ENCODE assay signal across 17 cellular contexts in the genomic region with DNA sequence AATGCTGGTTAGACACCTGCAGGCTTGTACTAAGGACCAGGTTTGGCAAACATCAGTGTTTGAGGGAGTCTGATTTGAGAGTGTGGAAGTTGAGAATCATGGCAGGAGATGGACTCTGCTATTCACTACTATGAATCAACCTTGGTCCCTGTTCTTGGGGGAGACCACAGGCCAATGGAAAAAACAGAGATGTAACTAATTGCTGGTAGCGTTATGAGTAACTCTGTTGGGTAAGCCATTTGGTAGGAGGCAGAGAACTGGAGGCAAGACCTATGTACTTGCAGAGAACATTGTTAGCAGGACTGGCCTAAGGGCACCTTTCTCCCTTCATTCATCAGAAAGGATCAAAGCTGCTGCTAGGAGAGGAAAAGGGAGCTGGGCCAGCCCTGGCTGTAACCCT. TPM values are rescaled to one million over a fixed set of nuclear protein-coding genes. Genes with fewer than 3 reads are reported as not detected.
DNase-seq lines count a peak whose midpoint lies in the region; ATAC-seq lines count a peak whose summit lies in the region.
"Had no signal": no experiment of that assay in that cellular context is flagged by ENCODE, and none has a peak within 500 bp of the region (broad histone marks: within the 10 kb centered on the region; RNA-seq: fewer than 3 reads in every experiment).

No MANE protein-coding gene starts in this region.

- no peak overlapping the region for H3K27ac Mint-ChIP-seq in activated naive CD8-positive, alpha-beta T cell treated with anti-CD3 and anti-CD28 coated beads, Interleukin-2, amount 50 U/mL, for 24 hours
- H3K27ac Mint-ChIP-seq in activated naive CD8-positive, alpha-beta T cell treated with anti-CD3 and anti-CD28 coated beads for 36 hours: no peak overlapping the region
- H3K27ac Mint-ChIP-seq in stimulated activated effector memory CD8-positive, alpha-beta T cell treated with anti-CD3 and anti-CD28 coated beads, Interleukin-12 subunit alpha, Interleukin-12 subunit beta, amount 100 ng/mL, for 72 hours: no peak overlapping the region
- H3K27ac Mint-ChIP-seq: B cell; CD8-positive, alpha-beta T cell; H9 had no signal

- peaks cover 6% of the 10 kb centered on the region for H3K27me3 Mint-ChIP-seq in activated naive CD8-positive, alpha-beta T cell treated with anti-CD3 and anti-CD28 coated beads, Interleukin-2, amount 50 U/mL, for 24 hours
- peaks cover 2% of the 10 kb centered on the region for H3K27me3 Mint-ChIP-seq in activated naive CD8-positive, alpha-beta T cell treated with anti-CD3 and anti-CD28 coated beads for 36 hours

- H3K36me3 Mint-ChIP-seq in activated naive CD8-positive, alpha-beta T cell treated with anti-CD3 and anti-CD28 coated beads, Interleukin-2, amount 50 U/mL, for 24 hours (ENCODE audit: low read depth): no peaks in the 10 kb centered on the region
- H3K36me3 Mint-ChIP-seq in activated naive CD8-positive, alpha-beta T cell treated with anti-CD3 and anti-CD28 coated beads for 36 hours: no peaks in the 10 kb centered on the region
- no peaks in the 10 kb centered on the region for H3K36me3 Mint-ChIP-seq in stimulated activated effector memory CD8-positive, alpha-beta T cell treated with anti-CD3 and anti-CD28 coated beads, Interleukin-12 subunit alpha, Interleukin-12 subunit beta, amount 100 ng/mL, for 72 hours

- no peak overlapping the region for H3K4me3 Mint-ChIP-seq in activated naive CD8-positive, alpha-beta T cell treated with anti-CD3 and anti-CD28 coated beads, Interleukin-2, amount 50 U/mL, for 24 hours
- no peak overlapping the region for H3K4me3 Mint-ChIP-seq in activated naive CD8-positive, alpha-beta T cell treated with anti-CD3 and anti-CD28 coated beads for 36 hours
- H3K4me3 Mint-ChIP-seq in stimulated activated effector memory CD8-positive, alpha-beta T cell treated with anti-CD3 and anti-CD28 coated beads, Interleukin-12 subunit alpha, Interleukin-12 subunit beta, amount 100 ng/mL, for 72 hours: no peak overlapping the region
- H3K4me3 Mint-ChIP-seq: B cell; CD8-positive, alpha-beta T cell; H9 had no signal

- H3K9me3 Mint-ChIP-seq in activated naive CD8-positive, alpha-beta T cell treated with anti-CD3 and anti-CD28 coated beads, Interleukin-2, amount 50 U/mL, for 24 hours: no peaks in the 10 kb centered on the region
- no peaks in the 10 kb centered on the region for H3K9me3 Mint-ChIP-seq in activated naive CD8-positive, alpha-beta T cell treated with anti-CD3 and anti-CD28 coated beads for 36 hours
- H3K9me3 Mint-ChIP-seq in stimulated activated effector memory CD8-positive, alpha-beta T cell treated with anti-CD3 and anti-CD28 coated beads, Interleukin-12 subunit alpha, Interleukin-12 subunit beta, amount 100 ng/mL, for 72 hours: no peaks in the 10 kb centered on the region
- H3K9me3 Mint-ChIP-seq: CD8-positive, alpha-beta T cell; H9 had no signal

- no peak for DNase-seq in activated naive CD8-positive, alpha-beta T cell treated with anti-CD3 and anti-CD28 coated beads, Interleukin-2, amount 50 U/mL, for 24 hours
- no peak for DNase-seq in activated naive CD8-positive, alpha-beta T cell treated with anti-CD3 and anti-CD28 coated beads for 36 hours
- no peak for DNase-seq in stimulated activated effector memory CD8-positive, alpha-beta T cell treated with anti-CD3 and anti-CD28 coated beads, Interleukin-12 subunit alpha, Interleukin-12 subunit beta, amount 100 ng/mL, for 72 hours (ENCODE audit: low spot score in 2 of 2)
- no peak for DNase-seq in DMS79 (lab: John Stamatoyannopoulos, UW)
- DNase-seq: C1 segment of cervical spinal cord; CD8-positive, alpha-beta T cell; COR-L47; DMS153; DND-41; GF-D8; GOT3; H9 had no signal

- ATAC-seq in activated naive CD8-positive, alpha-beta T cell treated with anti-CD3 and anti-CD28 coated beads, Interleukin-2, amount 50 U/mL, for 24 hours: peak; percentile 80
- ATAC-seq in GM19463 (IDR thresholded peaks at IDR 0.05; ENCODE audit: unreplicated experiment) (peak; percentile 48), HG03439 (IDR thresholded peaks at IDR 0.05; ENCODE audit: unreplicated experiment) (no peak), HG02571 (IDR thresholded peaks at IDR 0.05; ENCODE audit: unreplicated experiment) (no peak)
- ATAC-seq in stimulated activated effector memory CD8-positive, alpha-beta T cell treated with anti-CD3 and anti-CD28 coated beads, Interleukin-12 subunit alpha, Interleukin-12 subunit beta, amount 100 ng/mL, for 72 hours: peak; percentile 74
- ATAC-seq: CD8-positive, alpha-beta T cell; K562 had no signal

- H3K4me1 Mint-ChIP-seq in activated naive CD8-positive, alpha-beta T cell treated with anti-CD3 and anti-CD28 coated beads, Interleukin-2, amount 50 U/mL, for 24 hours: peaks cover 10% of the 10 kb centered on the region
- H3K4me1 Mint-ChIP-seq in activated naive CD8-positive, alpha-beta T cell treated with anti-CD3 and anti-CD28 coated beads for 36 hours: peaks cover 5% of the 10 kb centered on the region
- H3K4me1 Mint-ChIP-seq in stimulated activated effector memory CD8-positive, alpha-beta T cell treated with anti-CD3 and anti-CD28 coated beads, Interleukin-12 subunit alpha, Interleukin-12 subunit beta, amount 100 ng/mL, for 72 hours: no peaks in the 10 kb centered on the region
- H3K4me1 Mint-ChIP-seq: B cell had no signal

RNA-seq across cellular contexts. Expression of gene WFDC2, which starts 8.3 kb away (rescaled TPM):
- under 1 TPM in 1 of 2 experiments, not detected in 1; 0.98 TPM for total RNA-seq in activated naive CD8-positive, alpha-beta T cell treated with anti-CD3 and anti-CD28 coated beads for 36 hours
- total RNA-seq: B cell; CD8-positive, alpha-beta T cell; K562 had no signal

RNA-seq across cellular contexts. Expression of gene PIGT, which starts 45.3 kb away (rescaled TPM):
- 10 to 100 TPM; 48.0 to 55.4 TPM for total RNA-seq in activated naive CD8-positive, alpha-beta T cell treated with anti-CD3 and anti-CD28 coated beads for 36 hours

RNA-seq across cellular contexts. Expression of gene DBNDD2, which starts 53.1 kb away (rescaled TPM):
- total RNA-seq in activated naive CD8-positive, alpha-beta T cell treated with anti-CD3 and anti-CD28 coated beads for 36 hours: 10 to 100 TPM; 18.1 to 20.1 TPM

RNA-seq across cellular contexts. Expression of gene SPINT3, which starts 54.2 kb away (rescaled TPM):
- total RNA-seq in activated naive CD8-positive, alpha-beta T cell treated with anti-CD3 and anti-CD28 coated beads for 36 hours: not detected
- total RNA-seq: B cell; CD8-positive, alpha-beta T cell; H9; K562 had no signal

Comparison
In these comparisons a context has a peak if more than half of its experiments do, and no peak if none do; other contexts are left out.
1. ATAC-seq: peak in activated naive CD8-positive, alpha-beta T cell treated with anti-CD3 and anti-CD28 coated beads, Interleukin-2, amount 50 U/mL, for 24 hours (single experiment), GM19463 (single experiment) and stimulated activated effector memory CD8-positive, alpha-beta T cell treated with anti-CD3 and anti-CD28 coated beads, Interleukin-12 subunit alpha, Interleukin-12 subunit beta, amount 100 ng/mL, for 72 hours (single experiment); none in HG03439 (single experiment) and HG02571 (single experiment).